ENCODE assay signal across 28 cellular contexts in the genomic region with DNA sequence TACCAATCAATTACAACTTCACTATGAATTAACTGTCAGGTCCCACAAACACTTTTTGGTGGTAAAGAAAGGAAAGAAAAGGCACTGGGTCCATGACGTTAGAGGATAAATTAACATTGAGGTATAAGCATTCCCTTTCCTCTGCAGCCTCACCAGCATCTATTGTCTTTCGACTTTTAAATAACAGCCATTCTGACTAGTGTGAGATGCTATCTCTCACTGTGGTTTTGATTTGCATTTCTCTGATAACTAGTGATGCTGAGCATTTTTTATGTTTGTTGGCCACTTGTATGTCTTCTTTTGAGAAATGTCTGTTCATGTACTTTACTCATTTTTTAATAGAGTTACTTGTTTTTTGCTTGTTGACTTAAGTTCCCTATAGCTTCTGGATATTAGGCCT. TPM values are rescaled to one million over a fixed set of nuclear protein-coding genes. Genes with fewer than 3 reads are reported as not detected.
"Had no signal": no experiment of that assay in that cellular context is flagged by ENCODE, and none has a peak within 500 bp of the region (broad histone marks: within the 10 kb centered on the region; RNA-seq: fewer than 3 reads in every experiment).

No MANE protein-coding gene starts in this region.

- DNase-seq: islet precursor cell; left ventricle myocardium inferior; naive thymus-derived CD8-positive, alpha-beta T cell; nucleus accumbens; pancreas; posterior cingulate gyrus; retina; right cardiac atrium; stimulated activated CD4-positive, alpha-beta T cell treated with anti-CD3 and anti-CD28 coated beads, Interleukin-12 subunit alpha, Interleukin-12 subunit beta, amount 100 ng/mL, for 4 hours; stimulated activated CD4-positive, alpha-beta T cell treated with anti-CD3 and anti-CD28 coated beads, Interleukin-15, amount 100 ng/mL, for 24 hours; stimulated activated CD4-positive, alpha-beta T cell treated with anti-CD3 and anti-CD28 coated beads, Interleukin-2, amount 100 ng/mL, for 24 hours; stimulated activated CD4-positive, alpha-beta T cell treated with anti-CD3 and anti-CD28 coated beads, Interleukin-4, amount 100 ng/mL, for 1 hour; stimulated activated naive B cell treated with anti-CD40 and anti-IgM and Interleukin-4, amounts not matched to agents 10 μg/mL and 1 μg/mL and 100 μg/mL, for 72 hours; stimulated activated naive CD8-positive, alpha-beta T cell treated with anti-CD3 and anti-CD28 coated beads, Interleukin-15, Interleukin-2, amounts not matched to agents 100 U/mL and 50 U/mL, for 24 hours; stomach; testis; tibial artery; trophoblast cell; upper lobe of right lung; uterus had no signal

- FAIRE-seq: pancreas had no signal

- H3K4me2 ChIP-seq: hepatocyte had no signal

- H3K9me3 Mint-ChIP-seq: memory B cell, neural crest cell had no signal

- H3K27ac ChIP-seq: hepatocyte, left ventricle myocardium inferior, pancreas, prostate gland, skin epidermis, stomach, testis, tibial artery, upper lobe of right lung, uterus had no signal

- H3K27ac Mint-ChIP-seq: memory B cell; naive thymus-derived CD8-positive, alpha-beta T cell; nephron; stimulated activated naive B cell treated with anti-CD40 and anti-IgM and Interleukin-4, amounts not matched to agents 10 μg/mL and 1 μg/mL and 100 μg/mL, for 72 hours had no signal

- H3K4me1 Mint-ChIP-seq: memory B cell; naive thymus-derived CD8-positive, alpha-beta T cell; neural crest cell; stimulated activated naive B cell treated with anti-CD40 and anti-IgM and Interleukin-4, amounts not matched to agents 10 μg/mL and 1 μg/mL and 100 μg/mL, for 72 hours had no signal

- H3K79me2 ChIP-seq: hepatocyte had no signal

- H3K36me3 ChIP-seq: left ventricle myocardium inferior, pancreas, prostate gland, stomach, tibial artery, upper lobe of right lung, uterus had no signal

- H3K9me3 ChIP-seq: pancreas, prostate gland, testis, upper lobe of right lung, uterus had no signal

- H2AFZ ChIP-seq: hepatocyte had no signal

- H3K36me3 Mint-ChIP-seq: memory B cell; naive thymus-derived CD8-positive, alpha-beta T cell; stimulated activated naive B cell treated with anti-CD40 and anti-IgM and Interleukin-4, amounts not matched to agents 10 μg/mL and 1 μg/mL and 100 μg/mL, for 72 hours had no signal

- ATAC-seq: naive thymus-derived CD8-positive, alpha-beta T cell; pancreas; right cardiac atrium; sciatic nerve; stimulated activated naive B cell treated with anti-CD40 and anti-IgM and Interleukin-4, amounts not matched to agents 10 μg/mL and 1 μg/mL and 100 μg/mL, for 72 hours; stimulated activated naive CD8-positive, alpha-beta T cell treated with anti-CD3 and anti-CD28 coated beads, Interleukin-15, Interleukin-2, amounts not matched to agents 100 U/mL and 50 U/mL, for 24 hours; upper lobe of right lung had no signal

- H3K4me1 ChIP-seq: left ventricle myocardium inferior, pancreas, prostate gland, stomach, testis, upper lobe of right lung, uterus had no signal

- H3K4me3 Mint-ChIP-seq: memory B cell; naive thymus-derived CD8-positive, alpha-beta T cell; nephron; neural crest cell; stimulated activated naive B cell treated with anti-CD40 and anti-IgM and Interleukin-4, amounts not matched to agents 10 μg/mL and 1 μg/mL and 100 μg/mL, for 72 hours had no signal

- H3K27me3 ChIP-seq: pancreas, stomach, testis, tibial artery, upper lobe of right lung, uterus had no signal

- H3K4me3 ChIP-seq: hepatocyte, left ventricle myocardium inferior, lung, pancreas, prostate gland, skin epidermis, stomach, testis, tibial artery, upper lobe of right lung, uterus had no signal

RNA-seq across cellular contexts. Expression of a gene that starts 9.4 kb away (rescaled TPM):
- total RNA-seq: naive thymus-derived CD8-positive, alpha-beta T cell had no signal
- polyA plus RNA-seq: naive thymus-derived CD8-positive, alpha-beta T cell had no signal
